ENCODE assay signal across 8 cellular contexts in genomic region chr5:132162945-132163344, GRCh38.
"Had no signal": no experiment of that assay in that cellular context is flagged by ENCODE, and none has a peak within 500 bp of the region (broad histone marks: within the 10 kb centered on the region; RNA-seq: fewer than 3 reads in every experiment).

No MANE protein-coding gene starts in this region.

- H3K27ac ChIP-seq: GM23248, HL-60 had no signal

- H3K4me3 ChIP-seq: GM23248, HAP-1 had no signal

- H2AFZ ChIP-seq: GM23248 had no signal

- H3K4me1 ChIP-seq: HAP-1 had no signal

- H3K9me3 ChIP-seq: HAP-1 had no signal

- ATAC-seq: HCT116 had no signal

- H3K36me3 ChIP-seq: HAP-1 had no signal

- H3K9ac ChIP-seq: GM23248 had no signal

- DNase-seq: GM23248, GOT3, H7, HFFc6, KG1 had no signal
